1 cellular context compared by ENCODE assay signal in the genomic region with DNA sequence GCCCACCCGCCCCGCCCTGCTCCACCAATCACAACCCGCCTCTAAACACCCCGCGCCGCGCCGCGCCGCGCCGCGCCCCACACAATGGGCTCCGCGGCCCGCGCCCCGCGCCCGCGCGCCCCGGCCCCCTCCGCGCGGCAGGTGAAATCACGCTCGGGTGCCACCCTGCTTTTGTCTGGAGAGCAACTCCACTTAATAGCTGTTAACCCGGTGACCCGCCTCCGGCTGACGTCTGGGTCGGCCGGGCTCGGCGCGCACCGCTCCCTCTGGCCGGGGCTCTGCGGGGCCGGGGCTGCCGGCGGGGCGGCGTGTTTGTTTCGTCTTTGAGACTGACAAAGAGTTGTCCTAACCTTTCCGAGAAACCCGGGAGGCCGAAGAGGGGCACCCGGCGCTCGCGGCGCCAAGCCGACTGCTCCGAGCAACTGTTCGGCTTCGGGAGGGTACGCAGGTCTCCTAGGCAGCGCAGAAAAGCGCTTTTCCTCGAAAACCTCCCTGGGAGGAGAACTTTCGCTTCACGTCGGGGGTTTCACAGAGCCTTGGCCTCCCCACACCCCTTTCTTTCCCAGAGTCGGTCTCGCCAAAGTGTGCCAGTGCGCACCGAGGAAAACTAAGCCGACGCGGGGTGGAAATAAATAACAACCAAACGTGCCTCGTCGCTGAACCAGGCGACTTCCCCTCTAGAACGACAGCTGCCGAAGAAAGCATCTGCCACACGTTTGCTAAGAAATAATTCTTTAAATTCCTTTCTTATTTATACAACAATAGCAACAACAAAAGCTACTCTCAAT.
TF ChIP-seq lines count a peak whose summit lies in the region.

No MANE protein-coding gene starts in this region.

TF ChIP-seq in HepG2, 621 proteins besides CTCF, POLR2A, EP300 and RAD21 (continued from another document):
- TF ChIP-seq, protein P1, sequence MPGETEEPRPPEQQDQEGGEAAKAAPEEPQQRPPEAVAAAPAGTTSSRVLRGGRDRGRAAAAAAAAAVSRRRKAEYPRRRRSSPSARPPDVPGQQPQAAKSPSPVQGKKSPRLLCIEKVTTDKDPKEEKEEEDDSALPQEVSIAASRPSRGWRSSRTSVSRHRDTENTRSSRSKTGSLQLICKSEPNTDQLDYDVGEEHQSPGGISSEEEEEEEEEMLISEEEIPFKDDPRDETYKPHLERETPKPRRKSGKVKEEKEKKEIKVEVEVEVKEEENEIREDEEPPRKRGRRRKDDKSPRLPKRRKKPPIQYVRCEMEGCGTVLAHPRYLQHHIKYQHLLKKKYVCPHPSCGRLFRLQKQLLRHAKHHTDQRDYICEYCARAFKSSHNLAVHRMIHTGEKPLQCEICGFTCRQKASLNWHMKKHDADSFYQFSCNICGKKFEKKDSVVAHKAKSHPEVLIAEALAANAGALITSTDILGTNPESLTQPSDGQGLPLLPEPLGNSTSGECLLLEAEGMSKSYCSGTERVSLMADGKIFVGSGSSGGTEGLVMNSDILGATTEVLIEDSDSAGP (CRISPR knock-in tag; IDR thresholded peaks at IDR 0.05; ENCODE audit: borderline replicate concordance): no peak
- TF ChIP-seq FOSL1 (CRISPR knock-in tag; IDR thresholded peaks at IDR 0.05; ENCODE audit: borderline replicate concordance) (no peak), ASH2L (IDR thresholded peaks at IDR 0.05; ENCODE audit: insufficient read length, low read depth, low read length) (peak; percentile 60)
- TF ChIP-seq, protein P2, sequence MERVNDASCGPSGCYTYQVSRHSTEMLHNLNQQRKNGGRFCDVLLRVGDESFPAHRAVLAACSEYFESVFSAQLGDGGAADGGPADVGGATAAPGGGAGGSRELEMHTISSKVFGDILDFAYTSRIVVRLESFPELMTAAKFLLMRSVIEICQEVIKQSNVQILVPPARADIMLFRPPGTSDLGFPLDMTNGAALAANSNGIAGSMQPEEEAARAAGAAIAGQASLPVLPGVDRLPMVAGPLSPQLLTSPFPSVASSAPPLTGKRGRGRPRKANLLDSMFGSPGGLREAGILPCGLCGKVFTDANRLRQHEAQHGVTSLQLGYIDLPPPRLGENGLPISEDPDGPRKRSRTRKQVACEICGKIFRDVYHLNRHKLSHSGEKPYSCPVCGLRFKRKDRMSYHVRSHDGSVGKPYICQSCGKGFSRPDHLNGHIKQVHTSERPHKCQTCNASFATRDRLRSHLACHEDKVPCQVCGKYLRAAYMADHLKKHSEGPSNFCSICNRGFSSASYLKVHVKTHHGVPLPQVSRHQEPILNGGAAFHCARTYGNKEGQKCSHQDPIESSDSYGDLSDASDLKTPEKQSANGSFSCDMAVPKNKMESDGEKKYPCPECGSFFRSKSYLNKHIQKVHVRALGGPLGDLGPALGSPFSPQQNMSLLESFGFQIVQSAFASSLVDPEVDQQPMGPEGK (CRISPR knock-in tag; IDR thresholded peaks at IDR 0.05): peak; percentile 11; the same call in 1 of the 2 replicates
